Comparison of ENCODE assay signal across 8 cellular contexts in the genomic region with DNA sequence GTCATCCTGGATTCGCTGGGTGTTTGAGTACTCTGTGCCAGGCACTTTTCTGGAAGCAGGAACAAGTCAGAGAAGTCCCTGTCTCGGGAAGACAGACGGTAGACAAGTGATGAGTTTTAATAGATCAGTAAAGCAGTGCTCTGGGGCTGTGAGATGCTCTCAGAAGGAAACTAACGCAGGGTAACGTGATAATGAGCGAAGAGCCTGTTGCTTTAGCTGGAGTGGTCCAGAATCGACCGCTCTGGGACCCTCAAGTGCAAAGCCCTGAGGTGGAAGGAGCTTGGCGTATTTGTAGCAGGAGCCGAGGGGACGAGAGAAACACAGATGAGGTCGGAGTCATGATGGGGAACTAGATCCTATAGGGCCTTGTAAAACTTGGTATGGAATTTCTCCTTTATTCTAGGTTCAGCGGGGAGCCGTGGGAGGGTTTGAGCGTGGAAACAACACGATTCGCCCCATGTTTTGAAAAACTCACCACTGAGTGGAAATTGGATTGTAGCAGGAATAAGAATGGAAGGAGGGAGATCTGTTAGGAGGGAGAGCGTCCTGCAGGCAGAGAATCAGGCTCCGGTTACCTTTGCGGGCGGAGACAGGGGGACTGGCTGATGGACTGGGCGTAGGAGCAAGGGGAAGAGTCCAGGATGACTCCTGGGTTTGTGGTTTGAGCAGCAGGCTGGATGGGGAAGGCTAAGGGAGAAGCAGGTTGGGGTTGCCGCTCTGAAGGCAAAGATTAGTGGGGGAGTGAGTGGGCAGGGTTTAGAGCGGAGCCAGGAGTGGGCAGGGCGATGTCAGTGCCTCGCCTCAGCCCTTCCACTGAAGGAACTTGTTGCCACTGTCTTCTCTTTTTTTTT. TPM values are rescaled to one million over a fixed set of nuclear protein-coding genes. Genes with fewer than 3 reads are reported as not detected.
DNase-seq lines count a peak whose midpoint lies in the region; ATAC-seq and TF ChIP-seq lines count a peak whose summit lies in the region.

No MANE protein-coding gene starts in this region.

- DNase-seq in BE2C (no peak), H7 (peak; percentile 49), WERI-Rb-1 (no peak), hepatic stellate cell (ENCODE audit: low spot score) (peak; percentile 50)

- H3K36me3 ChIP-seq in BE2C (peaks cover 30% of the 10 kb centered on the region), H7 (replicated peaks; ENCODE audit: control insufficient read depth, insufficient read depth, low read length) (peaks cover 19% of the 10 kb centered on the region), WERI-Rb-1 (peaks cover 64% of the 10 kb centered on the region), skeletal muscle tissue (ENCODE audit: control insufficient read depth in 3 of 3, insufficient read depth in 3 of 3, low read length in 3 of 3) (peaks cover 25 to 29% (median 27%) of the 10 kb centered on the region in 3 donors)

- peak overlapping the region; percentile 92 for H3K4me3 ChIP-seq in BE2C (ENCODE audit: low read depth, low read length)
- peak overlapping the region; percentile 58 for H3K4me3 ChIP-seq in H7 (ENCODE audit: insufficient read depth, low read depth, low read length)
- H3K4me3 ChIP-seq in WERI-Rb-1 (ENCODE audit: low read depth, low read length) = peak overlapping the region; percentile 79
- peak overlapping the region; percentile 63 to 84 (median 79) for H3K4me3 ChIP-seq in skeletal muscle tissue (ENCODE audit: low read length in 3 of 3)

- no peak for TF ChIP-seq CTCF in BE2C (IDR thresholded peaks at IDR 0.05; ENCODE audit: low read depth, low read length)
- no peak for TF ChIP-seq CTCF in WERI-Rb-1 (IDR thresholded peaks at IDR 0.05; ENCODE audit: low read depth, low read length)

- peak overlapping the region; percentile 97 for H3K27ac ChIP-seq in WERI-Rb-1
- peak overlapping the region; percentile 88 for H3K27ac ChIP-seq in skeletal muscle tissue (ENCODE audit: low read depth, low read length)

- ATAC-seq in GM19351 (IDR thresholded peaks at IDR 0.05; ENCODE audit: unreplicated experiment) (no peak), HG02759 (IDR thresholded peaks at IDR 0.05; ENCODE audit: unreplicated experiment) (no peak), GM18861 (IDR thresholded peaks at IDR 0.05; ENCODE audit: unreplicated experiment) (no peak)

- H3K9me3 ChIP-seq in BE2C (no peaks in the 10 kb centered on the region), WERI-Rb-1 (ENCODE audit: severe bottlenecking) (no peaks in the 10 kb centered on the region), skeletal muscle tissue (ENCODE audit: control insufficient read depth in 3 of 3, low read length in 3 of 3) (no peaks in the 10 kb centered on the region)

- H3K4me1 ChIP-seq in BE2C (no peaks in the 10 kb centered on the region), skeletal muscle tissue (ENCODE audit: control insufficient read depth in 3 of 3, insufficient read depth in 3 of 3, low read length in 3 of 3) (peaks cover 14 to 18% (median 16%) of the 10 kb centered on the region in 3 donors)

- H3K9ac ChIP-seq in skeletal muscle tissue (ENCODE audit: low read depth in 1 of 3, low read length in 3 of 3) = peak overlapping the region; percentile 68 to 82 (median 78)

- H3K27me3 ChIP-seq in BE2C (no peaks in the 10 kb centered on the region), H7 (ENCODE audit: control insufficient read depth, insufficient read depth, low read length) (no peaks in the 10 kb centered on the region), WERI-Rb-1 (ENCODE audit: insufficient read depth, low read depth, severe bottlenecking) (no peaks in the 10 kb centered on the region), skeletal muscle tissue (ENCODE audit: control insufficient read depth in 3 of 3, insufficient read depth in 3 of 3, low read length in 3 of 3) (no peaks in the 10 kb centered on the region)

RNA-seq across cellular contexts. Expression of gene POLD1, which starts 0.8 kb away (rescaled TPM):
- 20.8 TPM for polyA plus RNA-seq in BE2C (2012; ENCODE audit: insufficient read depth, insufficient read length, low read depth)
- 167 and 185 TPM in 2 replicates for total RNA-seq in H7 (2014; rRNA removed; shearing (Covaris generic))
- total RNA-seq in skeletal muscle tissue = 19.8 TPM

RNA-seq across cellular contexts. Expression of gene NR1H2, which starts 8.7 kb away (rescaled TPM):
- polyA plus RNA-seq in BE2C (2012; ENCODE audit: insufficient read depth, insufficient read length, low read depth) = 65.7 TPM
- 73.7 and 90.1 TPM in 2 replicates for total RNA-seq in H7 (2014; rRNA removed; shearing (Covaris generic))
- 32.9 TPM for total RNA-seq in skeletal muscle tissue

RNA-seq across cellular contexts. Expression of gene NAPSA, which starts 19.5 kb away (rescaled TPM):
- polyA plus RNA-seq in BE2C (2012; ENCODE audit: insufficient read depth, insufficient read length, low read depth) = 1.6 TPM
- 0.44 and 0.59 TPM in 2 replicates for total RNA-seq in H7 (2014; rRNA removed; shearing (Covaris generic))
- not detected for total RNA-seq in skeletal muscle tissue

RNA-seq across cellular contexts. Expression of gene SPIB, which starts 33.8 kb away (rescaled TPM):
- polyA plus RNA-seq in BE2C (2012; ENCODE audit: insufficient read depth, insufficient read length, low read depth) = not detected
- 0.81 and 8.8 TPM in 2 replicates for total RNA-seq in H7 (2014; rRNA removed; shearing (Covaris generic))
- under 0.01 TPM for total RNA-seq in skeletal muscle tissue

RNA-seq across cellular contexts. Expression of gene MYBPC2, which starts 47.8 kb away (rescaled TPM):
- polyA plus RNA-seq in BE2C (2012; ENCODE audit: insufficient read depth, insufficient read length, low read depth) = not detected
- total RNA-seq in H7 (2014; rRNA removed; shearing (Covaris generic)) = 0.24 and 0.55 TPM in 2 replicates
- 119 TPM for total RNA-seq in skeletal muscle tissue

Comparison
In these comparisons a context has a peak if more than half of its experiments do, and no peak if none do; other contexts are left out.
1. DNase-seq: peak in H7 (single experiment) and hepatic stellate cell (single experiment); none in BE2C (single experiment) and WERI-Rb-1 (single experiment).
2. Peak in every context shown above with its lines, with median percentiles within 50 percentile points of each other: H3K4me3 ChIP-seq.